Comparison of ENCODE assay signal across 14 cellular contexts in the genomic region with DNA sequence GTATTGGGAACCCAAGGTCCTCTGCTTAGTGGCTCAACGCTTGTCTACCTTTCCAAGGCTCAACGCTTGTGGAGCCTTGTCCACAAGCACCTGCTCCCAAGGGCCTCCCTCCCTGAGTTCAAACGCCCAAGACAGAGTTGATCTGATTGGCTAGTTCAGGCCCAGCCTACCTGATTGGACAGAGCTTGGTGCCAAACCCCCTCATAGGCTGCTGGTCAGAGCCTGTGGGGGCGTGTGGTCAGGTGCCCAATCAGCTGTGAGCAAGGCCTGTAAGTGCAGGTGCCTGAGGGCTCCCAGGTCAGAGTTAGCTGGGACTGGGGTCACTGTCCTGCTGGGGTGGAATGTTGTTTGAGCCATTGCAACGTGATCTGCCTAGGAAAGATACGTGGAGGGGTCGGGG. TPM values are rescaled to one million over a fixed set of nuclear protein-coding genes. Genes with fewer than 3 reads are reported as not detected.
A peak's percentile ranks its signal among the peaks of the same experiment; 100 is the strongest.
DNase-seq lines count a peak whose midpoint lies in the region; ATAC-seq, FAIRE-seq and TF ChIP-seq lines count a peak whose summit lies in the region.
"Had no signal": no experiment of that assay in that cellular context is flagged by ENCODE, and none has a peak within 500 bp of the region (broad histone marks: within the 10 kb centered on the region; RNA-seq: fewer than 3 reads in every experiment).

No MANE protein-coding gene starts in this region.

- ATAC-seq in activated naive CD4-positive, alpha-beta T cell treated with anti-CD3 and anti-CD28 coated beads, Interleukin-2, amount 50 U/mL, for 72 hours: no peak
- ATAC-seq: esophagus mucosa had no signal

- H3K9ac ChIP-seq in H9 (ENCODE audit: extremely low read depth, insufficient read length, low read length) (no peak overlapping the region), liver (ENCODE audit: low read depth in 1 of 2, low read length in 2 of 2) (no peak overlapping the region)

- CTCF ChIA-PET in CD8-positive, alpha-beta memory T cell (lab: Charles Lee): interaction anchor here (0.9 to 3.6 kb wide), 5 partner anchors 10 to 73 kb away, joined by 3 to 13 read pairs (median 5); partner anchors contain the start of gene IL2RB

- no peaks in the 10 kb centered on the region for H3K9me3 ChIP-seq in CD8-positive, alpha-beta memory T cell (ENCODE audit: low read length)
- H3K9me3 ChIP-seq in H9 (ENCODE audit: control insufficient read depth, low read depth, low read length) (no peaks in the 10 kb centered on the region), liver (ENCODE audit: control insufficient read depth in 4 of 4, low read length in 3 of 4) (no peaks in the 10 kb centered on the region)
- H3K9me3 ChIP-seq: BLaER1 treated with 17β-estradiol and CSF1 and Interleukin-3, amounts not matched to agents 10 nM and 100 nM had no signal

- H2BK20ac ChIP-seq in H9 (ENCODE audit: low read depth, low read length, poor library complexity, severe bottlenecking): no peak overlapping the region

- no peak overlapping the region for H2BK5ac ChIP-seq in H9 (ENCODE audit: insufficient read length, low read length)

- H3K18ac ChIP-seq in H9 (ENCODE audit: insufficient read length, low read depth, low read length): no peak overlapping the region

- H3K4me1 ChIP-seq in CD8-positive, alpha-beta memory T cell (ENCODE audit: insufficient read depth, low read length): peaks cover 21% of the 10 kb centered on the region
- H3K4me1 ChIP-seq in H9 (ENCODE audit: insufficient read depth, low read length) (peaks cover 5% of the 10 kb centered on the region; the same call in 1 of the 2 replicates), liver (ENCODE audit: control insufficient read depth in 4 of 4, insufficient read depth in 4 of 4, low read length in 3 of 4) (peaks cover 6 to 36% (median 30%) of the 10 kb centered on the region in 4 donors)

- H4K5ac ChIP-seq in H9 (ENCODE audit: insufficient read length, low read depth, low read length): no peak overlapping the region

- no peak overlapping the region for H3K4me3 Mint-ChIP-seq in CD8-positive, alpha-beta memory T cell
- H3K4me3 Mint-ChIP-seq in H9: no peak overlapping the region; a peak in 1 of 5 replicates

- H4K20me1 ChIP-seq in H9 (ENCODE audit: control insufficient read depth, insufficient read depth, insufficient read length): no peaks in the 10 kb centered on the region
- H4K20me1 ChIP-seq: BLaER1 treated with 17β-estradiol and CSF1 and Interleukin-3, amounts not matched to agents 10 nM and 100 nM had no signal

- H3K27me3 Mint-ChIP-seq in CD8-positive, alpha-beta memory T cell: peaks cover 0 to 1% of the 10 kb centered on the region in 2 donors
- peaks cover 12% of the 10 kb centered on the region for H3K27me3 Mint-ChIP-seq in H9 (ENCODE audit: low read depth)

- FAIRE-seq in urothelium cell line (lab: Jason Lieb, UNC): no peak
- FAIRE-seq: G401.6, TTC549 had no signal

- peaks cover 32 to 66% (median 36%) of the 10 kb centered on the region in 3 donors for H3K4me1 Mint-ChIP-seq in CD8-positive, alpha-beta memory T cell
- peaks cover 17 to 42% of the 10 kb centered on the region in 2 experiments for H3K4me1 Mint-ChIP-seq in H9

- H3K27me3 ChIP-seq in CD8-positive, alpha-beta memory T cell (ENCODE audit: insufficient read depth, low read length, poor library complexity, severe bottlenecking): no peaks in the 10 kb centered on the region
- H3K27me3 ChIP-seq in H9 (ENCODE audit: insufficient read depth, low read length): no peaks in the 10 kb centered on the region
- H3K27me3 ChIP-seq in liver (ENCODE audit: control insufficient read depth in 4 of 4, insufficient read depth in 4 of 4, low read length in 3 of 4): no peaks in the 10 kb centered on the region
- H3K27me3 ChIP-seq: BLaER1 treated with 17β-estradiol and CSF1 and Interleukin-3, amounts not matched to agents 10 nM and 100 nM had no signal

- no peaks in the 10 kb centered on the region for H3K79me2 ChIP-seq in H9 (ENCODE audit: insufficient read depth, low read length)

- TF ChIP-seq CTCF in H9 (conservative IDR thresholded peaks at IDR 0.05) (no peak), liver (IDR thresholded peaks at IDR 0.05; ENCODE audit: low read depth, low read length, missing input control) (no peak)

- H4K91ac ChIP-seq in H9 (ENCODE audit: insufficient read length, low read depth, low read length): no peak overlapping the region

- no peak overlapping the region for H3K56ac ChIP-seq in H9 (ENCODE audit: insufficient read length, low read depth, low read length)

- TF ChIP-seq RAD21 in liver (IDR thresholded peaks at IDR 0.05): no peak

- H3K9me3 Mint-ChIP-seq in CD8-positive, alpha-beta memory T cell: no peaks in the 10 kb centered on the region
- no peaks in the 10 kb centered on the region for H3K9me3 Mint-ChIP-seq in H9
- H3K9me3 Mint-ChIP-seq in activated naive CD4-positive, alpha-beta T cell treated with anti-CD3 and anti-CD28 coated beads, Interleukin-2, amount 50 U/mL, for 72 hours: no peaks in the 10 kb centered on the region

- H2BK12ac ChIP-seq in H9 (ENCODE audit: insufficient read length, low read depth, low read length): no peak overlapping the region

- peaks cover 17% of the 10 kb centered on the region for H3K36me3 ChIP-seq in CD8-positive, alpha-beta memory T cell (ENCODE audit: insufficient read depth, low read length)
- H3K36me3 ChIP-seq in liver (ENCODE audit: control insufficient read depth in 4 of 4, insufficient read depth in 3 of 4, low read depth in 1 of 4, low read length in 3 of 4): no peaks in the 10 kb centered on the region
- H3K36me3 ChIP-seq: BLaER1 treated with 17β-estradiol and CSF1 and Interleukin-3, amounts not matched to agents 10 nM and 100 nM had no signal

- POLR2A ChIA-PET in CD8-positive, alpha-beta memory T cell (lab: Charles Lee): interaction anchor here (0.6 to 3.2 kb wide), 4 partner anchors 15 to 73 kb away, joined by 3 to 12 read pairs (median 4); partner anchors contain the start of gene IL2RB

- no peak overlapping the region for H3K27ac ChIP-seq in CD8-positive, alpha-beta memory T cell (ENCODE audit: low read depth, low read length)
- no peak overlapping the region for H3K27ac ChIP-seq in H9 (ENCODE audit: insufficient read length, low read depth, low read length)
- H3K27ac ChIP-seq in liver (ENCODE audit: low read depth in 1 of 2, low read length in 2 of 2): peak overlapping the region; percentile 87
- H3K27ac ChIP-seq: BLaER1 treated with 17β-estradiol and CSF1 and Interleukin-3, amounts not matched to agents 10 nM and 100 nM had no signal

- H4K8ac ChIP-seq in H9 (replicated peaks; ENCODE audit: insufficient read length, low read depth, low read length): no peak overlapping the region

- H2AFZ ChIP-seq in H9 (ENCODE audit: low read length): no peak overlapping the region

- H2BK120ac ChIP-seq in H9 (ENCODE audit: low read depth, low read length, poor library complexity, severe bottlenecking): no peak overlapping the region

- no peak overlapping the region for H3K4me3 ChIP-seq in CD8-positive, alpha-beta memory T cell (ENCODE audit: low read length)
- H3K4me3 ChIP-seq in liver (ENCODE audit: low read depth in 1 of 3, low read length in 3 of 3): peak overlapping the region; percentile 15 to 49 (median 34)
- H3K4me3 ChIP-seq: BLaER1 treated with 17β-estradiol and CSF1 and Interleukin-3, amounts not matched to agents 10 nM and 100 nM had no signal

- H2BK15ac ChIP-seq in H9 (ENCODE audit: low read depth, low read length): no peak overlapping the region

- H3K36me3 Mint-ChIP-seq in CD8-positive, alpha-beta memory T cell: peaks cover 0 to 70% (median 10%) of the 10 kb centered on the region in 3 donors
- no peaks in the 10 kb centered on the region for H3K36me3 Mint-ChIP-seq in H9 (ENCODE audit: insufficient read depth in 1 of 3, low read depth in 3 of 3)
- peaks cover 17 to 39% of the 10 kb centered on the region in 2 donors for H3K36me3 Mint-ChIP-seq in activated naive CD4-positive, alpha-beta T cell treated with anti-CD3 and anti-CD28 coated beads, Interleukin-2, amount 50 U/mL, for 72 hours

- no peaks in the 10 kb centered on the region for H3K79me1 ChIP-seq in H9 (ENCODE audit: insufficient read depth, low read depth, low read length, poor library complexity, severe bottlenecking)

- H3K27ac Mint-ChIP-seq in CD8-positive, alpha-beta memory T cell: peak overlapping the region; percentile 39 to 100 (median 95)
- no peak overlapping the region for H3K27ac Mint-ChIP-seq in H9
- peak overlapping the region; percentile 80 to 86 for H3K27ac Mint-ChIP-seq in activated naive CD4-positive, alpha-beta T cell treated with anti-CD3 and anti-CD28 coated beads, Interleukin-2, amount 50 U/mL, for 72 hours

- no CpG with 5 or more reads among the region's 7 CpGs for WGBS in H9 (ENCODE audit: extremely low coverage, insufficient read length, low lambda C conversion rate)
- WGBS in liver: 41% methylated on average over 7 of the region's 7 CpGs

- H2AK5ac ChIP-seq in H9 (ENCODE audit: insufficient read length, low read length): no peak overlapping the region

- H3K23ac ChIP-seq in H9 (ENCODE audit: insufficient read length, low read depth, low read length): no peak overlapping the region

- no peak overlapping the region for H3T11ph ChIP-seq in H9 (ENCODE audit: low read length)

- no peaks in the 10 kb centered on the region for H3K23me2 ChIP-seq in H9 (ENCODE audit: insufficient read length, low read depth, low read length, poor library complexity, severe bottlenecking)

- H3K4me2 ChIP-seq in H9 (ENCODE audit: insufficient read depth, insufficient read length, low read length): no peak overlapping the region

- H3K14ac ChIP-seq in H9 (ENCODE audit: insufficient read depth, low read length): no peak overlapping the region

- no peak for DNase-seq in CD8-positive, alpha-beta memory T cell
- DNase-seq in H9 (peak; percentile 74), Kasumi-1 (lab: John Stamatoyannopoulos, UW) (no peak), DMS 273 treated with DMSO at 0.1 percent for 48 hours (lab: John Stamatoyannopoulos, UW) (no peak), urothelium cell line (ENCODE audit: low spot score) (no peak), NCI-H510A treated with DMSO at 0.1 percent for 48 hours (lab: John Stamatoyannopoulos, UW) (no peak)
- DNase-seq in activated naive CD4-positive, alpha-beta T cell treated with anti-CD3 and anti-CD28 coated beads, Interleukin-2, amount 50 U/mL, for 72 hours (ENCODE audit: low spot score in 2 of 2): no peak
- DNase-seq: central memory CD4-positive, alpha-beta T cell; NCI-H2171 treated with DMSO at 0.1 percent for 48 hours had no signal

- no peak overlapping the region for H3K4ac ChIP-seq in H9 (ENCODE audit: low read depth, low read length)

TF ChIP-seq in liver, 16 proteins besides CTCF, POLR2A, EP300 and RAD21 (continues in another document):
- TF ChIP-seq YY1 (IDR thresholded peaks at IDR 0.05): peak; percentile 77

RNA-seq across cellular contexts. Expression of gene TMPRSS6, which starts 16.9 kb away (rescaled TPM):
- under 1 TPM; 0.42 to 0.68 TPM for total RNA-seq in CD8-positive, alpha-beta memory T cell
- 0.16 TPM for polyA plus RNA-seq in CD8-positive, alpha-beta memory T cell
- not detected in 2 replicates for total RNA-seq in H9 (2021)
- 10 to 100 TPM in 1 of 2 donors, 1 to 10 TPM in 1; 8.7 to 27.8 TPM for total RNA-seq in activated naive CD4-positive, alpha-beta T cell treated with anti-CD3 and anti-CD28 coated beads, Interleukin-2, amount 50 U/mL, for 72 hours
- 10 to 100 TPM; 12.6 to 47.1 TPM for total RNA-seq in liver
- 10 to 100 TPM; 36.8 to 42.9 TPM for polyA plus RNA-seq in liver
- total RNA-seq: esophagus mucosa had no signal

RNA-seq across cellular contexts. Expression of gene IL2RB, which starts 23.3 kb away (rescaled TPM):
- 100 to 1,000 TPM; 238 to 243 TPM for total RNA-seq in CD8-positive, alpha-beta memory T cell
- 459 TPM for polyA plus RNA-seq in CD8-positive, alpha-beta memory T cell
- 0.35 TPM in 2 replicates for total RNA-seq in H9 (2021)
- total RNA-seq in activated naive CD4-positive, alpha-beta T cell treated with anti-CD3 and anti-CD28 coated beads, Interleukin-2, amount 50 U/mL, for 72 hours: 100 to 1,000 TPM; 170 to 253 TPM
- total RNA-seq in liver: 1 to 10 TPM; 1.1 to 1.8 TPM
- polyA plus RNA-seq in liver: 1 to 10 TPM; 1.3 TPM

Comparison
In these comparisons a context has a peak if more than half of its experiments do, and no peak if none do; other contexts are left out.
1. H3K27ac ChIP-seq: peak in liver (2 of 2); none in CD8-positive, alpha-beta memory T cell (single experiment) and H9 (single experiment).
2. H3K27ac Mint-ChIP-seq: peak in CD8-positive, alpha-beta memory T cell (8 of 8) and activated naive CD4-positive, alpha-beta T cell treated with anti-CD3 and anti-CD28 coated beads, Interleukin-2, amount 50 U/mL, for 72 hours (2 of 2); none in H9 (0 of 3).
3. RNA of gene IL2RB, which starts 23.3 kb away (total RNA-seq): 170 to 253 TPM in activated naive CD4-positive, alpha-beta T cell treated with anti-CD3 and anti-CD28 coated beads, Interleukin-2, amount 50 U/mL, for 72 hours and 238 to 243 TPM in CD8-positive, alpha-beta memory T cell; 1.1 to 1.8 TPM in liver and 0.35 TPM in H9; every median in the first group is over 10 times any median in the second.